In the genomic region with DNA sequence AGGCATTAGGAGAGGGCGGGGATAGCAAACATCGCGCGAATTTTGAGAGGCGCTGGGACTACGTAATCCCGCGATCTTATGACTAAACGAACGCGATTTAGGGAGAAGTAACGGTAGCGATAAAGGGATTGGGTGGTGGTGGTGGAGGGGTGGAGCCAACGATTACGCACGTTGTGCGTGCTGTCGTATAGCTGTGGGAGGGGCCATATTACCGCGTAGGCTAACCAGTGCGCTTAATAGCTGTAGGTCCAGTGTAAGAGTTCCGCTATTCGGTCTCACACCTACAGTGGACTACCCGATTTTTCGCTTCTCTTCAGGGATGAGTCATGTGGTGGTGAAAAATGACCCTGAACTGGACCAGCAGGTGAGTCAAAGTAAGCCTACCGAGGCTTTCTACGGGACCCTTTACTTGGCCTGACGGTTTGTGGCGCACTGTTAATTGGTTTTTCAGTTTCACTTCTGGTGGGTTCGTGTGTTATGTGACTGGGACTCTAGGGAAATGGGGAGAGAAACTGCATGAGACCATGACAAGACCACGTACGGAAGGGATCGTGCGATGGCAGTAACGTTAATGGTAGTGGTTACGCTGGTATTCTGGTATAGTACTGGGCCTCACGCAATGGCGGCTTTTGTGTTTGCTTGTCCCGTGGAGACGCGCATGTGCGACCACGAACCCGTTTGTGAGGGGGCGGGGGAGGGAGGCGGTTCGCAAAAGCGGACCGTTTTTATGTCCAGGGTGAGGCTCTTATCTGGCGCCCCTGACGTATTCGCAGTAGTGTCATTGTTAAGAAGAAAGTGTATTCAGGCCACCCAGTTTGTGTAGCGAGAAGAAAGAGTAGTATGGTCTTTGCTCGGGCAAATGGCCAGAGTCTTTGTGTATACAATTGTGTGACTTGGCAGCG, we compare ENCODE assay signal across 8 cellular contexts.
DNase-seq lines count a peak whose midpoint lies in the region; ATAC-seq lines count a peak whose summit lies in the region.

Gene DDX3Y (plus strand): TSS at position 251 of the 902 bp plus-strand sequence. CDS start 69 bp downstream, at position 320.

- H3K4me3 Mint-ChIP-seq in activated naive CD4-positive, alpha-beta T cell treated with anti-CD3 and anti-CD28 coated beads, Interleukin-2, amount 50 U/mL, for 24 hours = peak within 1 kb of the TSS; percentile 99
- H3K4me3 Mint-ChIP-seq in stimulated activated memory B cell treated with anti-CD40 and anti-IgM and Interleukin-4, amounts not matched to agents 10 μg/mL and 1 μg/mL and 100 μg/mL, for 72 hours = peak within 1 kb of the TSS; percentile 99

- peak within 1 kb of the TSS; percentile 99 for H3K27ac Mint-ChIP-seq in activated naive CD4-positive, alpha-beta T cell treated with anti-CD3 and anti-CD28 coated beads, Interleukin-2, amount 50 U/mL, for 24 hours
- peak within 1 kb of the TSS; percentile 100 for H3K27ac Mint-ChIP-seq in stimulated activated memory B cell treated with anti-CD40 and anti-IgM and Interleukin-4, amounts not matched to agents 10 μg/mL and 1 μg/mL and 100 μg/mL, for 72 hours

- peaks cover 4% of the 10 kb centered on the region for H3K36me3 Mint-ChIP-seq in activated naive CD4-positive, alpha-beta T cell treated with anti-CD3 and anti-CD28 coated beads, Interleukin-2, amount 50 U/mL, for 24 hours
- H3K36me3 Mint-ChIP-seq in stimulated activated memory B cell treated with anti-CD40 and anti-IgM and Interleukin-4, amounts not matched to agents 10 μg/mL and 1 μg/mL and 100 μg/mL, for 72 hours = peaks cover 11% of the 10 kb centered on the region

- peak; percentile 97 for ATAC-seq in stimulated activated memory B cell treated with anti-CD40 and anti-IgM and Interleukin-4, amounts not matched to agents 10 μg/mL and 1 μg/mL and 100 μg/mL, for 72 hours
- ATAC-seq in HG03135 (IDR thresholded peaks at IDR 0.05; ENCODE audit: unreplicated experiment) = no peak

- peaks cover 21% of the 10 kb centered on the region for H3K4me1 Mint-ChIP-seq in activated naive CD4-positive, alpha-beta T cell treated with anti-CD3 and anti-CD28 coated beads, Interleukin-2, amount 50 U/mL, for 24 hours
- peaks cover 13% of the 10 kb centered on the region for H3K4me1 Mint-ChIP-seq in stimulated activated memory B cell treated with anti-CD40 and anti-IgM and Interleukin-4, amounts not matched to agents 10 μg/mL and 1 μg/mL and 100 μg/mL, for 72 hours

- H3K9me3 Mint-ChIP-seq in activated naive CD4-positive, alpha-beta T cell treated with anti-CD3 and anti-CD28 coated beads, Interleukin-2, amount 50 U/mL, for 24 hours = no peaks in the 10 kb centered on the region
- H3K9me3 Mint-ChIP-seq in stimulated activated memory B cell treated with anti-CD40 and anti-IgM and Interleukin-4, amounts not matched to agents 10 μg/mL and 1 μg/mL and 100 μg/mL, for 72 hours = no peaks in the 10 kb centered on the region

- peak; percentile 77 for DNase-seq in NCI-H1092 treated with DMSO at 0.1 percent for 48 hours (lab: John Stamatoyannopoulos, UW)
- no peak for DNase-seq in NCI-H1092 (lab: John Stamatoyannopoulos, UW)
- DNase-seq in NCI-H2196 (lab: John Stamatoyannopoulos, UW; ENCODE audit: unreplicated experiment) = peak; percentile 96
- peak; percentile 96 for DNase-seq in left kidney (ENCODE audit: low read depth, low spot score)
- DNase-seq in central memory CD4-positive, alpha-beta T cell = no peak

- H3K27me3 Mint-ChIP-seq in activated naive CD4-positive, alpha-beta T cell treated with anti-CD3 and anti-CD28 coated beads, Interleukin-2, amount 50 U/mL, for 24 hours = no peaks in the 10 kb centered on the region
- no peaks in the 10 kb centered on the region for H3K27me3 Mint-ChIP-seq in stimulated activated memory B cell treated with anti-CD40 and anti-IgM and Interleukin-4, amounts not matched to agents 10 μg/mL and 1 μg/mL and 100 μg/mL, for 72 hours

Comparison
In these comparisons a context has a peak if more than half of its experiments do, and no peak if none do; other contexts are left out.
1. DNase-seq: peak in NCI-H1092 treated with DMSO at 0.1 percent for 48 hours (single experiment), NCI-H2196 (single experiment) and left kidney (single experiment); none in NCI-H1092 (single experiment) and central memory CD4-positive, alpha-beta T cell (single experiment).